In the genomic region with DNA sequence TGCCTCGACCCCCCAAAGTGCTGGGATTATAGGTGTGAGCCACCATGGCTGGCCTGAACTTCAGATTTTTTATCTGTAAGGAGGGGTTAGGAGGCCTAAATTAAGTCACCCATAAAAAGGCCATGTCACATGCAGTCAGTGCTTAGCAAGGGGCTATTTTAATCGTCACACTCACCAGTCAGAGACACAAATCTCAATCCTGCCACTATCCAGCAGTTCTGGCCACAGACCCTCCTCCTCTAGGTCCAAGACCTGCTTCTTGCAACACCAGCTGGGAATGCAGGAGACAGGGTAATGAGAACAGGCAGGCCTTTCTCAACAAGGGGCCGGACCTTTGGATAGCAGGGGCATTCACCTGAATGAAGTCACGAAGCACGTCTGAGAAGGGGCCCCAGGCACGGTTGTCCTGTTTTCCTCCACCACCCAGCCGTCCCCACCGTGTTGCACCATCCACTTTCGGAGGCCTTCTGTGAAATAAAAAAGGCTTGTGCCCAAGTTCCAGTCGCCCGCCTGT, we compare ENCODE assay signal across 8 cellular contexts. TPM values are rescaled to one million over a fixed set of nuclear protein-coding genes. Genes with fewer than 3 reads are reported as not detected.
A peak's percentile ranks its signal among the peaks of the same experiment; 100 is the strongest.
DNase-seq lines count a peak whose midpoint lies in the region; ATAC-seq and TF ChIP-seq lines count a peak whose summit lies in the region.

No MANE protein-coding gene starts in this region.

- intact Hi-C loops in activated T-helper 2 cell treated with anti-CD3 and anti-CD28 coated beads, Interferon-gamma antibody, Interleukin-2, Interleukin-4, amounts not matched to agents 10 μg/mL and 5 μg/mL and 100 μg/mL, durations not matched to agents 14 hours and 24 hours and 36 hours (cut with micrococcal nuclease): loop anchor here (10.0 kb wide), 1 partner anchor 56 kb away; the partner anchor contains the start of gene FBXO17
- intact Hi-C loops in stomach (cut with DNase I; ENCODE audit: low total_unique reads): no loop called here

- DNase-seq in T-helper 1 cell (no peak), stomach (no peak), cerebellum (ENCODE audit: low spot score) (no peak), DMS79 (lab: John Stamatoyannopoulos, UW) (no peak)
- no peak for DNase-seq in activated T-helper 2 cell treated with anti-CD3 and anti-CD28 coated beads, Interferon-gamma antibody, Interleukin-2, Interleukin-4, amounts not matched to agents 10 μg/mL and 5 μg/mL and 100 μg/mL, durations not matched to agents 14 hours and 24 hours and 36 hours (ENCODE audit: low spot score)

- peak overlapping the region; percentile 21 for H3K4me3 Mint-ChIP-seq in T-helper 1 cell treated with Interleukin-12 subunit alpha and Interleukin-12 subunit beta and Interleukin-4 antibody, amounts not matched to agents 30 μg/mL and 1 μg/mL, for 36 hours
- peak overlapping the region; percentile 51 for H3K4me3 Mint-ChIP-seq in activated T-helper 2 cell treated with anti-CD3 and anti-CD28 coated beads, Interferon-gamma antibody, Interleukin-2, Interleukin-4, amounts not matched to agents 10 μg/mL and 5 μg/mL and 100 μg/mL, durations not matched to agents 14 hours and 24 hours and 36 hours (ENCODE audit: low read depth)

- peak overlapping the region; percentile 64; the same call in 1 of the 2 replicates for H3K9ac ChIP-seq in iPS-20b (ENCODE audit: low read depth, low read length)

- H3K4me1 Mint-ChIP-seq in T-helper 1 cell treated with Interleukin-12 subunit alpha and Interleukin-12 subunit beta and Interleukin-4 antibody, amounts not matched to agents 30 μg/mL and 1 μg/mL, for 36 hours (ENCODE audit: low read depth): peaks cover 3% of the 10 kb centered on the region
- H3K4me1 Mint-ChIP-seq in activated T-helper 2 cell treated with anti-CD3 and anti-CD28 coated beads, Interferon-gamma antibody, Interleukin-2, Interleukin-4, amounts not matched to agents 10 μg/mL and 5 μg/mL and 100 μg/mL, durations not matched to agents 14 hours and 24 hours and 36 hours (ENCODE audit: low read depth): peaks cover 7% of the 10 kb centered on the region

- no peak for TF ChIP-seq POLR2A in stomach (IDR thresholded peaks at IDR 0.05)

- H3K9me3 ChIP-seq in iPS-20b (ENCODE audit: insufficient read depth, low read depth, low read length): peaks cover 10% of the 10 kb centered on the region; the same call in 1 of the 2 replicates
- no peaks in the 10 kb centered on the region for H3K9me3 ChIP-seq in stomach

- H3K9me3 Mint-ChIP-seq in T-helper 1 cell treated with Interleukin-12 subunit alpha and Interleukin-12 subunit beta and Interleukin-4 antibody, amounts not matched to agents 30 μg/mL and 1 μg/mL, for 36 hours: peaks cover 4% of the 10 kb centered on the region
- H3K9me3 Mint-ChIP-seq in activated T-helper 2 cell treated with anti-CD3 and anti-CD28 coated beads, Interferon-gamma antibody, Interleukin-2, Interleukin-4, amounts not matched to agents 10 μg/mL and 5 μg/mL and 100 μg/mL, durations not matched to agents 14 hours and 24 hours and 36 hours: peaks cover 4% of the 10 kb centered on the region

- H3K36me3 ChIP-seq in iPS-20b (ENCODE audit: insufficient read depth, low read depth, low read length) (peaks cover 24% of the 10 kb centered on the region), stomach (peaks cover 0 to 24% (median 11%) of the 10 kb centered on the region in 4 donors)

- peaks cover 40% of the 10 kb centered on the region for H3K27me3 Mint-ChIP-seq in T-helper 1 cell treated with Interleukin-12 subunit alpha and Interleukin-12 subunit beta and Interleukin-4 antibody, amounts not matched to agents 30 μg/mL and 1 μg/mL, for 36 hours (ENCODE audit: low read depth)
- peaks cover 25% of the 10 kb centered on the region for H3K27me3 Mint-ChIP-seq in activated T-helper 2 cell treated with anti-CD3 and anti-CD28 coated beads, Interferon-gamma antibody, Interleukin-2, Interleukin-4, amounts not matched to agents 10 μg/mL and 5 μg/mL and 100 μg/mL, durations not matched to agents 14 hours and 24 hours and 36 hours (ENCODE audit: low read depth)

- H3K27me3 ChIP-seq in iPS-20b (ENCODE audit: insufficient read depth, low read length): no peaks in the 10 kb centered on the region; the same call in 1 of the 2 replicates
- H3K27me3 ChIP-seq in stomach: peaks cover 0 to 27% (median 11%) of the 10 kb centered on the region in 3 donors

- no peaks in the 10 kb centered on the region for H3K36me3 Mint-ChIP-seq in T-helper 1 cell treated with Interleukin-12 subunit alpha and Interleukin-12 subunit beta and Interleukin-4 antibody, amounts not matched to agents 30 μg/mL and 1 μg/mL, for 36 hours (ENCODE audit: low read depth)
- no peaks in the 10 kb centered on the region for H3K36me3 Mint-ChIP-seq in activated T-helper 2 cell treated with anti-CD3 and anti-CD28 coated beads, Interferon-gamma antibody, Interleukin-2, Interleukin-4, amounts not matched to agents 10 μg/mL and 5 μg/mL and 100 μg/mL, durations not matched to agents 14 hours and 24 hours and 36 hours (ENCODE audit: low read depth)

- H3K27ac ChIP-seq in iPS-20b (ENCODE audit: low read length): peak overlapping the region; percentile 11
- H3K27ac ChIP-seq in stomach: peak overlapping the region; percentile 75 to 84 (median 77)

- TF ChIP-seq EP300 in stomach (IDR thresholded peaks at IDR 0.05): no peak

- H3K4me1 ChIP-seq in iPS-20b (ENCODE audit: insufficient read depth, low read length): no peaks in the 10 kb centered on the region; the same call in 1 of the 2 replicates
- peaks cover 15 to 34% (median 20%) of the 10 kb centered on the region in 4 donors for H3K4me1 ChIP-seq in stomach

- 17 to 24% (median 20%) methylated on average over 6 to 11 of the region's 11 CpGs for WGBS in stomach, 5 donors

- H3K4me3 ChIP-seq in iPS-20b (ENCODE audit: low read length) (peak overlapping the region; percentile 79), stomach (peak overlapping the region; percentile 62 to 75 (median 70))

- H3K27ac Mint-ChIP-seq in T-helper 1 cell treated with Interleukin-12 subunit alpha and Interleukin-12 subunit beta and Interleukin-4 antibody, amounts not matched to agents 30 μg/mL and 1 μg/mL, for 36 hours: no peak overlapping the region
- no peak overlapping the region for H3K27ac Mint-ChIP-seq in activated T-helper 2 cell treated with anti-CD3 and anti-CD28 coated beads, Interferon-gamma antibody, Interleukin-2, Interleukin-4, amounts not matched to agents 10 μg/mL and 5 μg/mL and 100 μg/mL, durations not matched to agents 14 hours and 24 hours and 36 hours

- no peak for ATAC-seq in GM21423 (IDR thresholded peaks at IDR 0.05; ENCODE audit: unreplicated experiment)

- no peak for TF ChIP-seq CTCF in stomach (IDR thresholded peaks at IDR 0.05)

RNA-seq across cellular contexts. Expression of gene FBXO27, which starts 1.4 kb away (rescaled TPM):
- total RNA-seq in activated T-helper 2 cell treated with anti-CD3 and anti-CD28 coated beads, Interferon-gamma antibody, Interleukin-2, Interleukin-4, amounts not matched to agents 10 μg/mL and 5 μg/mL and 100 μg/mL, durations not matched to agents 14 hours and 24 hours and 36 hours: 0.57 and 0.84 TPM in 2 replicates
- total RNA-seq in stomach (1 to 10 TPM in 3 of 5 donors, under 1 TPM in 1, not detected in 1; 0.89 to 5.5 (median 3.3) TPM), cerebellum (6.4 TPM)
- polyA plus RNA-seq in stomach: 1 to 10 TPM; 2.3 to 7.1 (median 3.2) TPM

RNA-seq across cellular contexts. Expression of gene ACP7, which starts 53.3 kb away (rescaled TPM):
- not detected in 2 replicates for total RNA-seq in activated T-helper 2 cell treated with anti-CD3 and anti-CD28 coated beads, Interferon-gamma antibody, Interleukin-2, Interleukin-4, amounts not matched to agents 10 μg/mL and 5 μg/mL and 100 μg/mL, durations not matched to agents 14 hours and 24 hours and 36 hours
- total RNA-seq in stomach: not detected
- polyA plus RNA-seq in stomach: not detected
- not detected for total RNA-seq in cerebellum

RNA-seq across cellular contexts. Expression of gene FBXO17, which starts 55.4 kb away (rescaled TPM):
- total RNA-seq in activated T-helper 2 cell treated with anti-CD3 and anti-CD28 coated beads, Interferon-gamma antibody, Interleukin-2, Interleukin-4, amounts not matched to agents 10 μg/mL and 5 μg/mL and 100 μg/mL, durations not matched to agents 14 hours and 24 hours and 36 hours: not detected in 2 replicates
- total RNA-seq in stomach (10 to 100 TPM in 1 of 5 donors, 1 to 10 TPM in 3, not detected in 1; 1.8 to 19.1 (median 6.3) TPM), cerebellum (4.4 TPM)
- polyA plus RNA-seq in stomach: 1 to 10 TPM; 4.7 to 7.9 (median 6.6) TPM
